In genomic region chr4:52914051-52914605, GRCh38 we compare ENCODE assay signal across 13 cellular contexts. TPM values are rescaled to one million over a fixed set of nuclear protein-coding genes. Genes with fewer than 3 reads are reported as not detected.
A peak's percentile ranks its signal among the peaks of the same experiment; 100 is the strongest.
DNase-seq lines count a peak whose midpoint lies in the region; ATAC-seq and TF ChIP-seq lines count a peak whose summit lies in the region.
"Had no signal": no experiment of that assay in that cellular context is flagged by ENCODE, and none has a peak within 500 bp of the region (broad histone marks: within the 10 kb centered on the region; RNA-seq: fewer than 3 reads in every experiment).

No MANE protein-coding gene starts in this region.

- 71 to 75% methylated on average over 3 of the region's 3 CpGs for WGBS in esophagus squamous epithelium, 2 donors

- no peaks in the 10 kb centered on the region for H3K9me3 ChIP-seq in AG04450 (ENCODE audit: control insufficient read depth, insufficient read depth, low read length)
- H3K9me3 ChIP-seq in esophagus squamous epithelium = no peaks in the 10 kb centered on the region

- no peaks in the 10 kb centered on the region for H3K27me3 Mint-ChIP-seq in mesothelial cell of epicardium (ENCODE audit: low read depth)

- H3K4me1 Mint-ChIP-seq in mesothelial cell of epicardium = peaks cover 49% of the 10 kb centered on the region

- CTCF ChIA-PET in AG04450 (lab: Charles Lee) = interaction anchor here (1.5 to 1.7 kb wide), 3 partner anchors 68 to 369 kb away, joined by 5 to 6 read pairs (median 5); no protein-coding TSS in a partner anchor

- H3K4me3 ChIP-seq in AG04450 (ENCODE audit: low read depth, low read length) (no peak overlapping the region), esophagus squamous epithelium (no peak overlapping the region)

- no peak for TF ChIP-seq POLR2A in esophagus squamous epithelium (IDR thresholded peaks at IDR 0.05)

- peak overlapping the region; percentile 94 for H3K27ac Mint-ChIP-seq in mesothelial cell of epicardium

- H3K27me3 ChIP-seq in AG04450 (ENCODE audit: control insufficient read depth, insufficient read depth, low read length) = no peaks in the 10 kb centered on the region
- H3K27me3 ChIP-seq in esophagus squamous epithelium = no peaks in the 10 kb centered on the region

- H3K4me3 Mint-ChIP-seq in mesothelial cell of epicardium = peak overlapping the region; percentile 15

- H3K27ac ChIP-seq in AG04450 (ENCODE audit: low read depth, low read length) (peak overlapping the region; percentile 39), esophagus squamous epithelium (no peak overlapping the region)

- no peaks in the 10 kb centered on the region for H3K9me3 Mint-ChIP-seq in mesothelial cell of epicardium

- no peaks in the 10 kb centered on the region for H3K36me3 Mint-ChIP-seq in mesothelial cell of epicardium

- no peak for TF ChIP-seq CTCF in AG04450 (IDR thresholded peaks at IDR 0.05; ENCODE audit: low read depth, low read length)
- no peak for TF ChIP-seq CTCF in mesothelial cell of epicardium (IDR thresholded peaks at IDR 0.05; ENCODE audit: unreplicated experiment)
- no peak for TF ChIP-seq CTCF in esophagus squamous epithelium (IDR thresholded peaks at IDR 0.05)

- intact Hi-C loops in esophagus squamous epithelium (cut with DNase I) = no loop called here

- peaks cover 0 to 6% (median 0%) of the 10 kb centered on the region in 3 donors for H3K4me1 ChIP-seq in esophagus squamous epithelium

- no peaks in the 10 kb centered on the region for H3K36me3 ChIP-seq in esophagus squamous epithelium

- POLR2A ChIA-PET in AG04450 (lab: Yijun Ruan, JAX) = no interaction called here

- ATAC-seq in HG03457 (IDR thresholded peaks at IDR 0.05; ENCODE audit: unreplicated experiment) (no peak), GM19023 (IDR thresholded peaks at IDR 0.05; ENCODE audit: unreplicated experiment) (no peak)

- no peak for DNase-seq in AG04450 (ENCODE audit: low read depth, low spot score)
- DNase-seq in LoVo (ENCODE audit: low spot score) = peak; percentile 35
- DNase-seq in fibroblast of gingiva (ENCODE audit: low read depth) = peak; percentile 28
- no peak for DNase-seq in mesothelial cell of epicardium (ENCODE audit: low spot score in 2 of 2, unreplicated experiment in 2 of 2)
- no peak for DNase-seq in putamen (ENCODE audit: low spot score)
- DNase-seq in esophagus squamous epithelium (lab: John Stamatoyannopoulos, UW) = no peak
- DNase-seq: activated CD4-positive, alpha-beta T cell treated with anti-CD3 and anti-CD28 coated beads for 1 hour; mammary epithelial cell; NCI-H1417; NK-92 treated with Interleukin-12 subunit alpha and Interleukin-12 subunit beta, amount 100 ng/mL, for 24 hours; retina had no signal

RNA-seq across cellular contexts. Expression of gene RASL11B, which starts 52.0 kb away (rescaled TPM):
- polyA plus RNA-seq in AG04450 (2011; rRNA removed) = 4.1 and 4.3 TPM in 2 replicates
- 3.4 and 3.6 TPM in 2 replicates for polyA minus RNA-seq in AG04450 (2011; rRNA and poly(A)+ RNA removed)
- total RNA-seq in mesothelial cell of epicardium (22.7 to 26.1 TPM (median 24.7 TPM) in 3 replicates), esophagus squamous epithelium (under 1 TPM; 0.15 to 0.97 (median 0.83) TPM)

Comparison
In these comparisons a context has a peak if more than half of its experiments do, and no peak if none do; other contexts are left out.
1. DNase-seq: peak in LoVo (single experiment) and fibroblast of gingiva (single experiment); none in AG04450 (single experiment), mesothelial cell of epicardium (0 of 2), putamen (single experiment) and esophagus squamous epithelium (single experiment).
2. RNA of gene RASL11B, which starts 52.0 kb away (total RNA-seq): 22.7 to 26.1 TPM in mesothelial cell of epicardium; 0.15 to 0.97 TPM in esophagus squamous epithelium; every median in the first group is over 10 times any median in the second.